Comparison of ENCODE assay signal across 1 cellular context in the genomic region with DNA sequence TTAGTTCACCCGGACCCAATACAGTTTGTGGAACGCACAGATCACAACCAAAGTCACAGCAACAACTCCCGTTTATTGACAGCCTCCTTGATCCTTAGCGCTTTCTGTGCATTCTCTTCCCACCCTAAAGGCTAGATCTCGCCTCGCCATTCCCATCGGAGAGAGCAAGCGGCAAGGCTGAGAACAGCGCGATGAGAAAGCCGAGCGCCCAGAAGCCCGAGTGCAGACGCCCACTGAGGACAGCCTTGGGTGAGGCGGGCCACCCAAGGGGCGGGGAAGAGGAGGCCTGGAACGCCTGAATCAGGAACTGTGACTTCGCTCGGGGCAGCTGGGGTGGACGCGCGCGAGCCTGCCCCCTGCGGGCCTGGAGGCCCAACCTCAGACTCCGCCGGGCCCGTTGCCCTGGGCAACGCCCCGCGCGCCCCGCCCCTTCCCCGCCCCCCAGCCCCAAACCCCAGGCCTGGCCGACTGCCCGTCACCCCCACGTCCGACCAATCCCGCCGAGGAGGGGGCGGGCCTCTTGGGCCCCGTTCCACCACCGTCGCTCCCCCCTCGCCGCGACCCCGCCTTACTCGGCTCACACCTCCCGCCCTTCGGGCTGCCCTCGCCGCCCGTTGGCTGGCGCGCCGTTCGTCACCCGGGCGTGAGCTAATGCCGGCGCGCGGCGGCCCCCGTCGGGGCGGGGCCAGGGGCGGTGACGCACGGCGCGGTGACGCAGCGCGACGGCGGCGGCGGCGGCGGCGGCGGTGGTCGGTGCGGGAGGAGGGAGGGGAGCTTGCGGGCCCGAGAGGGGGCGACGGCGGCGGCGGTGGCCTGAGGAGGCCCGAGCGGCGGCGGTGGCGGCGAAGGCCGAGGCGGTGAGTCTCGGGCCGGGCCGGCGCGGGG.
TF ChIP-seq lines count a peak whose summit lies in the region.

A gene with protein sequence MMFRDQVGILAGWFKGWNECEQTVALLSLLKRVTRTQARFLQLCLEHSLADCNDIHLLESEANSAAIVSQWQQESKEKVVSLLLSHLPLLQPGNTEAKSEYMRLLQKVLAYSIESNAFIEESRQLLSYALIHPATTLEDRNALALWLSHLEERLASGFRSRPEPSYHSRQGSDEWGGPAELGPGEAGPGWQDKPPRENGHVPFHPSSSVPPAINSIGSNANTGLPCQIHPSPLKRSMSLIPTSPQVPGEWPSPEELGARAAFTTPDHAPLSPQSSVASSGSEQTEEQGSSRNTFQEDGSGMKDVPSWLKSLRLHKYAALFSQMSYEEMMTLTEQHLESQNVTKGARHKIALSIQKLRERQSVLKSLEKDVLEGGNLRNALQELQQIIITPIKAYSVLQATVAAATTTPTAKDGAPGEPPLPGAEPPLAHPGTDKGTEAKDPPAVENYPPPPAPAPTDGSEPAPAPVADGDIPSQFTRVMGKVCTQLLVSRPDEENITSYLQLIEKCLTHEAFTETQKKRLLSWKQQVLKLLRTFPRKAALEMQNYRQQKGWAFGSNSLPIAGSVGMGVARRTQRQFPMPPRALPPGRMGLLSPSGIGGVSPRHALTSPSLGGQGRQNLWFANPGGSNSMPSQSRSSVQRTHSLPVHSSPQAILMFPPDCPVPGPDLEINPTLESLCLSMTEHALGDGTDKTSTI (plus strand): TSS at position 702 of the 885 bp plus-strand sequence. CDS start 14,473 bp downstream, outside the sequence.

TF ChIP-seq in K562, 482 proteins besides CTCF, POLR2A, EP300 and RAD21 (continued from another document and continues in another):
- TF ChIP-seq ZSCAN29 (IDR thresholded peaks at IDR 0.05): no peak
- TF ChIP-seq CC2D1A (IDR thresholded peaks at IDR 0.05): peak; percentile 68; the same call in 1 of the 2 replicates
- no peak for TF ChIP-seq PHTF2 (CRISPR knock-in tag; IDR thresholded peaks at IDR 0.05)
- peak; percentile 5 for TF ChIP-seq ZFP36 (IDR thresholded peaks at IDR 0.05; ENCODE audit: low read depth, low read length, partially characterized antibody)
- no peak for TF ChIP-seq FOXA3 (CRISPR knock-in tag; conservative IDR thresholded peaks at IDR 0.05 in 1 of 2, IDR thresholded peaks at IDR 0.05 in 1 of 2)
- TF ChIP-seq BRD4 (IDR thresholded peaks at IDR 0.05): no peak
- TF ChIP-seq PRMT5 (CRISPR knock-in tag; IDR thresholded peaks at IDR 0.05): no peak
- TF ChIP-seq ZNF551 (CRISPR knock-in tag; IDR thresholded peaks at IDR 0.05): no peak
- peak; percentile 56 for TF ChIP-seq TAF7 (tag; IDR thresholded peaks at IDR 0.05)
- TF ChIP-seq HDAC6 (IDR thresholded peaks at IDR 0.05; ENCODE audit: low read depth, low read length): no peak
- peak; percentile 93; the same call in 1 of the 2 replicates for TF ChIP-seq CBX1 (IDR thresholded peaks at IDR 0.05; ENCODE audit: low read depth)
- TF ChIP-seq MTF1 (CRISPR knock-in tag; IDR thresholded peaks at IDR 0.05; ENCODE audit: borderline replicate concordance): no peak
- peak; percentile 36; the same call in 1 of the 2 replicates for TF ChIP-seq ZNF75A (CRISPR knock-in tag; IDR thresholded peaks at IDR 0.05)
- TF ChIP-seq SRSF7 (optimal IDR thresholded peaks at IDR 0.05; ENCODE audit: low read depth, low read length): no peak
- TF ChIP-seq, protein P1, sequence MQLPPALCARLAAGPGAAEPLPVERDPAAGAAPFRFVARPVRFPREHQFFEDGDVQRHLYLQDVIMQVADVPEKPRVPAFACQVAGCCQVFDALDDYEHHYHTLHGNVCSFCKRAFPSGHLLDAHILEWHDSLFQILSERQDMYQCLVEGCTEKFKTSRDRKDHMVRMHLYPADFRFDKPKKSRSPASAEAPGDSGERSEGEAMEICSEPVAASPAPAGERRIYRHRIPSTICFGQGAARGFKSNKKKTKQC (CRISPR knock-in tag; IDR thresholded peaks at IDR 0.05): peak; percentile 51; the same call in 1 of the 2 replicates
- 0 out of 2 replicates have a peak, but pooled peaks have one; percentile 61 for TF ChIP-seq RNF2 (IDR thresholded peaks at IDR 0.05)
- peak; percentile 95 for TF ChIP-seq TAF1 (IDR thresholded peaks at IDR 0.05; ENCODE audit: control insufficient read depth, extremely low read depth, insufficient read depth, low read length, severe bottlenecking)
- peak; percentile 75; the same call in 1 of the 2 replicates for TF ChIP-seq FOSL1 (tag; conservative IDR thresholded peaks at IDR 0.05)
- no peak for TF ChIP-seq RBM17 (IDR thresholded peaks at IDR 0.05; ENCODE audit: borderline replicate concordance, low read depth, low read length)
- no peak for TF ChIP-seq BRF1 (IDR thresholded peaks at IDR 0.05; ENCODE audit: borderline replicate concordance, extremely low read depth, insufficient read length)
- no peak for TF ChIP-seq ZFP30 (CRISPR knock-in tag; IDR thresholded peaks at IDR 0.05; ENCODE audit: borderline replicate concordance)
- peak; percentile 70; the same call in 1 of the 2 replicates for TF ChIP-seq SNIP1 (IDR thresholded peaks at IDR 0.05; ENCODE audit: low read depth)
- TF ChIP-seq ZEB2 (IDR thresholded peaks at IDR 0.05): no peak
- peak; percentile 81; the same call in 1 of the 2 replicates for TF ChIP-seq SIN3B (IDR thresholded peaks at IDR 0.05; ENCODE audit: low read depth)
- peak; percentile 77 for TF ChIP-seq SP2 (IDR thresholded peaks at IDR 0.05; ENCODE audit: extremely low read depth, low read depth, low read length, poor library complexity, severe bottlenecking)
- TF ChIP-seq MTA1 (IDR thresholded peaks at IDR 0.05; ENCODE audit: borderline replicate concordance): peak; percentile 68
- no peak for TF ChIP-seq ETS2 (tag; IDR thresholded peaks at IDR 0.05; ENCODE audit: borderline replicate concordance, poor library complexity, severe bottlenecking)
- TF ChIP-seq, protein P2, sequence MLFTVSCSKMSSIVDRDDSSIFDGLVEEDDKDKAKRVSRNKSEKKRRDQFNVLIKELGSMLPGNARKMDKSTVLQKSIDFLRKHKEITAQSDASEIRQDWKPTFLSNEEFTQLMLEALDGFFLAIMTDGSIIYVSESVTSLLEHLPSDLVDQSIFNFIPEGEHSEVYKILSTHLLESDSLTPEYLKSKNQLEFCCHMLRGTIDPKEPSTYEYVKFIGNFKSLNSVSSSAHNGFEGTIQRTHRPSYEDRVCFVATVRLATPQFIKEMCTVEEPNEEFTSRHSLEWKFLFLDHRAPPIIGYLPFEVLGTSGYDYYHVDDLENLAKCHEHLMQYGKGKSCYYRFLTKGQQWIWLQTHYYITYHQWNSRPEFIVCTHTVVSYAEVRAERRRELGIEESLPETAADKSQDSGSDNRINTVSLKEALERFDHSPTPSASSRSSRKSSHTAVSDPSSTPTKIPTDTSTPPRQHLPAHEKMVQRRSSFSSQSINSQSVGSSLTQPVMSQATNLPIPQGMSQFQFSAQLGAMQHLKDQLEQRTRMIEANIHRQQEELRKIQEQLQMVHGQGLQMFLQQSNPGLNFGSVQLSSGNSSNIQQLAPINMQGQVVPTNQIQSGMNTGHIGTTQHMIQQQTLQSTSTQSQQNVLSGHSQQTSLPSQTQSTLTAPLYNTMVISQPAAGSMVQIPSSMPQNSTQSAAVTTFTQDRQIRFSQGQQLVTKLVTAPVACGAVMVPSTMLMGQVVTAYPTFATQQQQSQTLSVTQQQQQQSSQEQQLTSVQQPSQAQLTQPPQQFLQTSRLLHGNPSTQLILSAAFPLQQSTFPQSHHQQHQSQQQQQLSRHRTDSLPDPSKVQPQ (CRISPR knock-in tag; IDR thresholded peaks at IDR 0.05; ENCODE audit: borderline replicate concordance): no peak
- TF ChIP-seq ZNF347 (CRISPR knock-in tag; IDR thresholded peaks at IDR 0.05; ENCODE audit: low read depth): no peak
- TF ChIP-seq STAT5A (IDR thresholded peaks at IDR 0.05; ENCODE audit: borderline replicate concordance, low read length): no peak; the same call in 1 of the 2 replicates
- no peak for TF ChIP-seq SIRT6 (IDR thresholded peaks at IDR 0.05; ENCODE audit: low read depth, low read length)
- TF ChIP-seq, protein P3, sequence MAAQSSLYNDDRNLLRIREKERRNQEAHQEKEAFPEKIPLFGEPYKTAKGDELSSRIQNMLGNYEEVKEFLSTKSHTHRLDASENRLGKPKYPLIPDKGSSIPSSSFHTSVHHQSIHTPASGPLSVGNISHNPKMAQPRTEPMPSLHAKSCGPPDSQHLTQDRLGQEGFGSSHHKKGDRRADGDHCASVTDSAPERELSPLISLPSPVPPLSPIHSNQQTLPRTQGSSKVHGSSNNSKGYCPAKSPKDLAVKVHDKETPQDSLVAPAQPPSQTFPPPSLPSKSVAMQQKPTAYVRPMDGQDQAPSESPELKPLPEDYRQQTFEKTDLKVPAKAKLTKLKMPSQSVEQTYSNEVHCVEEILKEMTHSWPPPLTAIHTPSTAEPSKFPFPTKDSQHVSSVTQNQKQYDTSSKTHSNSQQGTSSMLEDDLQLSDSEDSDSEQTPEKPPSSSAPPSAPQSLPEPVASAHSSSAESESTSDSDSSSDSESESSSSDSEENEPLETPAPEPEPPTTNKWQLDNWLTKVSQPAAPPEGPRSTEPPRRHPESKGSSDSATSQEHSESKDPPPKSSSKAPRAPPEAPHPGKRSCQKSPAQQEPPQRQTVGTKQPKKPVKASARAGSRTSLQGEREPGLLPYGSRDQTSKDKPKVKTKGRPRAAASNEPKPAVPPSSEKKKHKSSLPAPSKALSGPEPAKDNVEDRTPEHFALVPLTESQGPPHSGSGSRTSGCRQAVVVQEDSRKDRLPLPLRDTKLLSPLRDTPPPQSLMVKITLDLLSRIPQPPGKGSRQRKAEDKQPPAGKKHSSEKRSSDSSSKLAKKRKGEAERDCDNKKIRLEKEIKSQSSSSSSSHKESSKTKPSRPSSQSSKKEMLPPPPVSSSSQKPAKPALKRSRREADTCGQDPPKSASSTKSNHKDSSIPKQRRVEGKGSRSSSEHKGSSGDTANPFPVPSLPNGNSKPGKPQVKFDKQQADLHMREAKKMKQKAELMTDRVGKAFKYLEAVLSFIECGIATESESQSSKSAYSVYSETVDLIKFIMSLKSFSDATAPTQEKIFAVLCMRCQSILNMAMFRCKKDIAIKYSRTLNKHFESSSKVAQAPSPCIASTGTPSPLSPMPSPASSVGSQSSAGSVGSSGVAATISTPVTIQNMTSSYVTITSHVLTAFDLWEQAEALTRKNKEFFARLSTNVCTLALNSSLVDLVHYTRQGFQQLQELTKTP (IDR thresholded peaks at IDR 0.05; ENCODE audit: low read depth in 1 of 2, partially characterized antibody in 2 of 2): peak in 1 of 2 experiments; percentile 71
- no peak for TF ChIP-seq BDP1 (IDR thresholded peaks at IDR 0.05; ENCODE audit: insufficient read depth, insufficient read length)
- TF ChIP-seq NR2C1 (IDR thresholded peaks at IDR 0.05): no peak; the same call in 1 of the 2 replicates
- TF ChIP-seq NR2C1 (tag; IDR thresholded peaks at IDR 0.05): no peak
- TF ChIP-seq SNRNP70 (optimal IDR thresholded peaks at IDR 0.05; ENCODE audit: low read depth, low read length): no peak
- TF ChIP-seq CSDE1 (IDR thresholded peaks at IDR 0.05): no peak; a peak in 1 of 4 replicates
- no peak for TF ChIP-seq ZFP1 (CRISPR knock-in tag; IDR thresholded peaks at IDR 0.05)
- no peak for TF ChIP-seq MECOM (CRISPR knock-in tag; IDR thresholded peaks at IDR 0.05)
- no peak for TF ChIP-seq ZNF699 (CRISPR knock-in tag; IDR thresholded peaks at IDR 0.05; ENCODE audit: insufficient replicate concordance)
- peak; percentile 56 for TF ChIP-seq CHD2 (IDR thresholded peaks at IDR 0.05; ENCODE audit: low read depth, low read length)
- no peak for TF ChIP-seq HDGF (IDR thresholded peaks at IDR 0.05)
- no peak for TF ChIP-seq ETV6 (IDR thresholded peaks at IDR 0.05; ENCODE audit: borderline replicate concordance in 1 of 2, low read depth in 2 of 2, low read length in 1 of 2)
- TF ChIP-seq ETV6 (CRISPR knock-in tag; IDR thresholded peaks at IDR 0.05; ENCODE audit: borderline replicate concordance): no peak
- TF ChIP-seq, protein P4, sequence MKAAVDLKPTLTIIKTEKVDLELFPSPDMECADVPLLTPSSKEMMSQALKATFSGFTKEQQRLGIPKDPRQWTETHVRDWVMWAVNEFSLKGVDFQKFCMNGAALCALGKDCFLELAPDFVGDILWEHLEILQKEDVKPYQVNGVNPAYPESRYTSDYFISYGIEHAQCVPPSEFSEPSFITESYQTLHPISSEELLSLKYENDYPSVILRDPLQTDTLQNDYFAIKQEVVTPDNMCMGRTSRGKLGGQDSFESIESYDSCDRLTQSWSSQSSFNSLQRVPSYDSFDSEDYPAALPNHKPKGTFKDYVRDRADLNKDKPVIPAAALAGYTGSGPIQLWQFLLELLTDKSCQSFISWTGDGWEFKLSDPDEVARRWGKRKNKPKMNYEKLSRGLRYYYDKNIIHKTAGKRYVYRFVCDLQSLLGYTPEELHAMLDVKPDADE (conservative IDR thresholded peaks at IDR 0.05; ENCODE audit: control insufficient read depth, low read depth, low read length): peak; percentile 91
